In genomic region chr20:46491354-46491753, GRCh38 we compare ENCODE assay signal across 38 cellular contexts. TPM values are rescaled to one million over a fixed set of nuclear protein-coding genes. Genes with fewer than 3 reads are reported as not detected.
"Had no signal": no experiment of that assay in that cellular context is flagged by ENCODE, and none has a peak within 500 bp of the region (broad histone marks: within the 10 kb centered on the region; RNA-seq: fewer than 3 reads in every experiment).

No MANE protein-coding gene starts in this region.

- H3K36me3 ChIP-seq: MG63 had no signal

- DNase-seq: Karpas-422, Kasumi-1, MG63, MM.1S, MV-4-11, NCI-H1048, NCI-H1092, NCI-H1092 treated with DMSO at 0.1 percent for 48 hours, NCI-H1105, NCI-H1105 treated with DMSO at 0.1 percent for 48 hours, NCI-H1417, NCI-H1417 treated with DMSO at 0.1 percent for 48 hours, NCI-H1436, NCI-H1436 treated with DMSO at 0.1 percent for 48 hours, NCI-H146, NCI-H1694, NCI-H1694 treated with DMSO at 0.1 percent for 48 hours, NCI-H187, NCI-H187 treated with DMSO at 0.1 percent for 48 hours, NCI-H1930, NCI-H2029, NCI-H2029 treated with DMSO at 0.1 percent for 48 hours, NCI-H2081, NCI-H2081 treated with DMSO at 0.1 percent for 48 hours, NCI-H2107, NCI-H2171, NCI-H2171 treated with DMSO at 0.1 percent for 48 hours, NCI-H2227 treated with DMSO at 0.1 percent for 48 hours, NCI-H226, NCI-H345, NCI-H446, NCI-H446 treated with DMSO at 0.1 percent for 48 hours, NCI-H510A, NCI-H510A treated with DMSO at 0.1 percent for 48 hours had no signal

- H3K9me3 ChIP-seq: MG63 had no signal

- H3K4me3 ChIP-seq: MG63 had no signal

RNA-seq across cellular contexts. Expression of gene ZNF334, which starts 22.0 kb away (rescaled TPM):
- total RNA-seq: MCF 10A had no signal

RNA-seq across cellular contexts. Expression of gene OCSTAMP, which starts 59.1 kb away (rescaled TPM):
- total RNA-seq: LHCN-M2, M059J, MCF 10A, NCI-H460 had no signal
